ENCODE assay signal across 13 cellular contexts in the genomic region with DNA sequence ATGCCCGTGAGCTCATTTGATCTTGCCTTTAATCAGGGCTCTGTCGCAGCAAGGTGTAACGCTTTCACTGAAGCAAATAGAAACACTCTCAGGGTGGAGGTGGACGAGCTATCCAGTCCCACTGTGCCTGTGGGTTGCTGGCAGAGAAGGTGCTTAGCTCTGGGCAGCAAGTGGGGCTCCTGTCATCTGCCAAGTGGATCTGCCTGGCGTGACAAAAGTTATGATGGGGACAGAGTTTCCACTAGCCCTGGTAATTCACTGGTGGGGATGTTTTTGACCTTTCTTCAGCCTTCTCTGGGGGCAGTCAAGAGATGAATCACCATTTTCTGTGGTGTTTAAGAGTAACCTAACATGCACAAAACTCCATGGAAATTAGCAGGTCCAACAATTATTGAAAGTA.
DNase-seq lines count a peak whose midpoint lies in the region; ATAC-seq and TF ChIP-seq lines count a peak whose summit lies in the region.
"Had no signal": no experiment of that assay in that cellular context is flagged by ENCODE, and none has a peak within 500 bp of the region (broad histone marks: within the 10 kb centered on the region; RNA-seq: fewer than 3 reads in every experiment).

No MANE protein-coding gene starts in this region.

- no peak for TF ChIP-seq CTCF in esophagus muscularis mucosa (IDR thresholded peaks at IDR 0.05)
- TF ChIP-seq CTCF in spleen (IDR thresholded peaks at IDR 0.05 in 8 of 11, conservative IDR thresholded peaks at IDR 0.05 in 3 of 11): no peak

- H3K4me1 ChIP-seq in esophagus muscularis mucosa (peaks cover 67 to 80% (median 78%) of the 10 kb centered on the region in 4 donors), spleen (peaks cover 0 to 37% (median 11%) of the 10 kb centered on the region in 6 donors)
- H3K4me1 ChIP-seq: testis had no signal

- intact Hi-C loops in esophagus muscularis mucosa (cut with DNase I) (no loop called here), spleen (cut with DNase I; ENCODE audit: low total_unique reads) (no loop called here)

- H3K36me3 ChIP-seq in esophagus muscularis mucosa (peaks cover 29 to 44% (median 30%) of the 10 kb centered on the region in 4 donors), spleen (peaks cover 0 to 45% (median 9%) of the 10 kb centered on the region in 6 donors)
- H3K36me3 ChIP-seq: cardiac muscle cell had no signal

- ATAC-seq in GM18517 (IDR thresholded peaks at IDR 0.05; ENCODE audit: unreplicated experiment) (peak; percentile 43), HG02981 (IDR thresholded peaks at IDR 0.05; ENCODE audit: unreplicated experiment) (peak; percentile 41), GM18520 (IDR thresholded peaks at IDR 0.05; ENCODE audit: unreplicated experiment) (no peak)
- ATAC-seq: activated CD8-positive, alpha-beta T cell treated with anti-CD3 and anti-CD28 coated beads for 36 hours; SK-N-SH treated with all-trans-retinoic acid at 6 μM for 48 hours had no signal

- DNase-seq in esophagus muscularis mucosa (ENCODE audit: extremely low spot score) (no peak), spleen (no peak), SW480 (ENCODE audit: low spot score) (no peak), NCI-H2029 (lab: John Stamatoyannopoulos, UW) (no peak), HuH-7.5 (ENCODE audit: low spot score) (no peak)
- DNase-seq: activated CD8-positive, alpha-beta T cell treated with anti-CD3 and anti-CD28 coated beads for 36 hours; NCI-H446 treated with DMSO at 0.1 percent for 48 hours; testis had no signal

- H3K27ac ChIP-seq in esophagus muscularis mucosa (replicated peaks in 1 of 4) (peak overlapping the region; percentile 27 to 75 (median 47)), spleen (peak overlapping the region in 5 of 8 donors; percentile 11 to 75 (median 48))
- H3K27ac ChIP-seq: cardiac muscle cell, testis had no signal

- 84% methylated on average over 5 of the region's 5 CpGs for WGBS in esophagus muscularis mucosa
- WGBS in spleen, 5 donors: 75 to 92% (median 80%) methylated on average over 5 of the region's 5 CpGs

- TF ChIP-seq EP300 in esophagus muscularis mucosa (IDR thresholded peaks at IDR 0.05): no peak

- H3K27me3 ChIP-seq in esophagus muscularis mucosa: no peaks in the 10 kb centered on the region
- no peaks in the 10 kb centered on the region for H3K27me3 ChIP-seq in spleen (replicated peaks in 1 of 7)
- H3K27me3 ChIP-seq: cardiac muscle cell, testis had no signal

- no peaks in the 10 kb centered on the region for H3K9me3 ChIP-seq in esophagus muscularis mucosa
- H3K9me3 ChIP-seq in spleen: no peaks in the 10 kb centered on the region
- H3K9me3 ChIP-seq: testis had no signal

- no peak for TF ChIP-seq POLR2A in esophagus muscularis mucosa (IDR thresholded peaks at IDR 0.05; ENCODE audit: low read depth)
- no peak for TF ChIP-seq POLR2A in spleen (IDR thresholded peaks at IDR 0.05)

- no peak overlapping the region for H3K4me3 ChIP-seq in esophagus muscularis mucosa
- no peak overlapping the region for H3K4me3 ChIP-seq in spleen
- H3K4me3 ChIP-seq: cardiac muscle cell, testis had no signal
